Comparison of ENCODE assay signal across 11 cellular contexts in the genomic region with DNA sequence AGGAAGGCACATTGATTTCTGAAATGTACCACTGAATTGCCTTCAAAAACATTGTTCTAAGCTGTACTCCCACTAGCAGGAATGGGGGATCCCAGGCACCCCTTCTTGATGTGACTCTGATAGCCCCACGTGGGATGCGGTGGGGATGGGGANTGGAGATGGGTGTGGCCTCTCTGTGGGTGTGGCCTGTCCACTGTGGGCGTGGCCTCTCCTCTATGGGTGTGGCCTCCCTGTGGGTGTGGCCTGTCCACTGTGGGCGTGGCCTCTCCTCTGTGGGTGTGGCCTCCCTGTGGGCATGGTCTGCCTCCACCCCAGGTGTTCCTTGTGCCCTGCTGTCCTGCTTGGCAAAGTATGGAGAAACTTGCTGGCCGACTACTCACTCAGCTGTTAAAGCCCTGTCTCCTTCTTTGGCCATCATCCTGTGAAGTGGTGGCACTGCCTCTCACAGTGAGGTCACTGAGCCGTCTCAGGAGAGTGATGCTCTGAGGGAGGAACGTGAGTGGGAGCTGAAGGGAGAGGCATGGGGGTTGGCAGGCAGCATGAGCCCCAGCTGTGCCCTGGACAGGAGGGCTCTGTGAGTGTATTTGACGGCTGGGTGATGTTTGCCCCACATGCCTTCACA. TPM values are rescaled to one million over a fixed set of nuclear protein-coding genes. Genes with fewer than 3 reads are reported as not detected.
A peak's percentile ranks its signal among the peaks of the same experiment; 100 is the strongest.
DNase-seq lines count a peak whose midpoint lies in the region; ATAC-seq lines count a peak whose summit lies in the region.
"Had no signal": no experiment of that assay in that cellular context is flagged by ENCODE, and none has a peak within 500 bp of the region (broad histone marks: within the 10 kb centered on the region; RNA-seq: fewer than 3 reads in every experiment).

No MANE protein-coding gene starts in this region.

- intact Hi-C loops in activated naive CD4-positive, alpha-beta T cell treated with anti-CD3 and anti-CD28 coated beads for 36 hours (cut with micrococcal nuclease): no loop called here

- no peaks in the 10 kb centered on the region for H3K36me3 Mint-ChIP-seq in activated naive CD4-positive, alpha-beta T cell treated with anti-CD3 and anti-CD28 coated beads for 36 hours (ENCODE audit: low read depth)

- H3K4me3 Mint-ChIP-seq in activated naive CD4-positive, alpha-beta T cell treated with anti-CD3 and anti-CD28 coated beads for 36 hours: no peak overlapping the region
- no peak overlapping the region for H3K4me3 Mint-ChIP-seq in stimulated activated naive CD8-positive, alpha-beta T cell treated with anti-CD3 and anti-CD28 coated beads, Interleukin-15, amount 100 ng/mL, for 72 hours
- H3K4me3 Mint-ChIP-seq: stimulated activated naive CD8-positive, alpha-beta T cell treated with anti-CD3 and anti-CD28 coated beads, Interleukin-15, Interleukin-2, amounts not matched to agents 100 ng/mL and 50 ng/mL, for 24 hours had no signal

- peaks cover 9% of the 10 kb centered on the region for H3K27me3 Mint-ChIP-seq in activated naive CD4-positive, alpha-beta T cell treated with anti-CD3 and anti-CD28 coated beads for 36 hours (ENCODE audit: low read depth)
- H3K27me3 Mint-ChIP-seq in stimulated activated naive CD8-positive, alpha-beta T cell treated with anti-CD3 and anti-CD28 coated beads, Interleukin-15, amount 100 ng/mL, for 72 hours: peaks cover 29% of the 10 kb centered on the region

- peak; percentile 32 for ATAC-seq in stimulated activated naive CD8-positive, alpha-beta T cell treated with anti-CD3 and anti-CD28 coated beads, Interleukin-15, amount 100 ng/mL, for 72 hours
- no peak for ATAC-seq in GM19467 (IDR thresholded peaks at IDR 0.05; ENCODE audit: unreplicated experiment)

- CTCF ChIA-PET in activated naive CD4-positive, alpha-beta T cell treated with anti-CD3 and anti-CD28 coated beads for 36 hours (lab: Charles Lee): interaction anchor here (1.7 to 3.8 kb wide), 3 partner anchors 83 to 97 kb away, joined by 4 to 43 read pairs (median 7); no protein-coding TSS in a partner anchor

- H3K9me3 Mint-ChIP-seq in activated naive CD4-positive, alpha-beta T cell treated with anti-CD3 and anti-CD28 coated beads for 36 hours: no peaks in the 10 kb centered on the region
- H3K9me3 Mint-ChIP-seq in stimulated activated naive CD8-positive, alpha-beta T cell treated with anti-CD3 and anti-CD28 coated beads, Interleukin-15, amount 100 ng/mL, for 72 hours: no peaks in the 10 kb centered on the region
- H3K9me3 Mint-ChIP-seq: stimulated activated naive CD8-positive, alpha-beta T cell treated with anti-CD3 and anti-CD28 coated beads, Interleukin-15, Interleukin-2, amounts not matched to agents 100 ng/mL and 50 ng/mL, for 24 hours had no signal

- peak; percentile 10 for DNase-seq in activated naive CD4-positive, alpha-beta T cell treated with Interleukin-2 at 50 U/mL for 16 hours
- DNase-seq in activated naive CD4-positive, alpha-beta T cell treated with anti-CD3 and anti-CD28 coated beads for 36 hours: no peak
- DNase-seq in T1000 (lab: John Stamatoyannopoulos, UW): peak; percentile 13
- peak; percentile 11 for DNase-seq in glomerular visceral epithelial cell (ENCODE audit: extremely low spot score)
- DNase-seq in stimulated activated naive CD8-positive, alpha-beta T cell treated with anti-CD3 and anti-CD28 coated beads, Interleukin-15, amount 100 ng/mL, for 72 hours: peak; percentile 14 to 20
- no peak for DNase-seq in globus pallidus (ENCODE audit: low spot score)
- no peak for DNase-seq in NCI-H345 treated with DMSO at 0.1 percent for 48 hours (lab: John Stamatoyannopoulos, UW; ENCODE audit: unreplicated experiment)
- DNase-seq: NCI-H2029, SHP77 had no signal

- H3K4me1 Mint-ChIP-seq in activated naive CD4-positive, alpha-beta T cell treated with anti-CD3 and anti-CD28 coated beads for 36 hours (ENCODE audit: low read depth): no peaks in the 10 kb centered on the region
- no peaks in the 10 kb centered on the region for H3K4me1 Mint-ChIP-seq in stimulated activated naive CD8-positive, alpha-beta T cell treated with anti-CD3 and anti-CD28 coated beads, Interleukin-15, amount 100 ng/mL, for 72 hours

- H3K27ac Mint-ChIP-seq in activated naive CD4-positive, alpha-beta T cell treated with anti-CD3 and anti-CD28 coated beads for 36 hours: no peak overlapping the region
- H3K27ac Mint-ChIP-seq in stimulated activated naive CD8-positive, alpha-beta T cell treated with anti-CD3 and anti-CD28 coated beads, Interleukin-15, amount 100 ng/mL, for 72 hours: no peak overlapping the region
- H3K27ac Mint-ChIP-seq: stimulated activated naive CD8-positive, alpha-beta T cell treated with anti-CD3 and anti-CD28 coated beads, Interleukin-15, Interleukin-2, amounts not matched to agents 100 ng/mL and 50 ng/mL, for 24 hours had no signal

RNA-seq across cellular contexts. Expression of a gene that starts 6.7 kb away (rescaled TPM):
- under 1 TPM in 1 of 2 experiments, not detected in 1; 0.10 TPM for total RNA-seq in activated naive CD4-positive, alpha-beta T cell treated with anti-CD3 and anti-CD28 coated beads for 36 hours

Comparison
In these comparisons a context has a peak if more than half of its experiments do, and no peak if none do; other contexts are left out.
1. DNase-seq: peak in activated naive CD4-positive, alpha-beta T cell treated with Interleukin-2 at 50 U/mL for 16 hours (single experiment), T1000 (single experiment), glomerular visceral epithelial cell (single experiment) and stimulated activated naive CD8-positive, alpha-beta T cell treated with anti-CD3 and anti-CD28 coated beads, Interleukin-15, amount 100 ng/mL, for 72 hours (2 of 2); none in activated naive CD4-positive, alpha-beta T cell treated with anti-CD3 and anti-CD28 coated beads for 36 hours (single experiment), globus pallidus (single experiment) and NCI-H345 treated with DMSO at 0.1 percent for 48 hours (single experiment).